Comparison of ENCODE assay signal across 9 cellular contexts in the genomic region with DNA sequence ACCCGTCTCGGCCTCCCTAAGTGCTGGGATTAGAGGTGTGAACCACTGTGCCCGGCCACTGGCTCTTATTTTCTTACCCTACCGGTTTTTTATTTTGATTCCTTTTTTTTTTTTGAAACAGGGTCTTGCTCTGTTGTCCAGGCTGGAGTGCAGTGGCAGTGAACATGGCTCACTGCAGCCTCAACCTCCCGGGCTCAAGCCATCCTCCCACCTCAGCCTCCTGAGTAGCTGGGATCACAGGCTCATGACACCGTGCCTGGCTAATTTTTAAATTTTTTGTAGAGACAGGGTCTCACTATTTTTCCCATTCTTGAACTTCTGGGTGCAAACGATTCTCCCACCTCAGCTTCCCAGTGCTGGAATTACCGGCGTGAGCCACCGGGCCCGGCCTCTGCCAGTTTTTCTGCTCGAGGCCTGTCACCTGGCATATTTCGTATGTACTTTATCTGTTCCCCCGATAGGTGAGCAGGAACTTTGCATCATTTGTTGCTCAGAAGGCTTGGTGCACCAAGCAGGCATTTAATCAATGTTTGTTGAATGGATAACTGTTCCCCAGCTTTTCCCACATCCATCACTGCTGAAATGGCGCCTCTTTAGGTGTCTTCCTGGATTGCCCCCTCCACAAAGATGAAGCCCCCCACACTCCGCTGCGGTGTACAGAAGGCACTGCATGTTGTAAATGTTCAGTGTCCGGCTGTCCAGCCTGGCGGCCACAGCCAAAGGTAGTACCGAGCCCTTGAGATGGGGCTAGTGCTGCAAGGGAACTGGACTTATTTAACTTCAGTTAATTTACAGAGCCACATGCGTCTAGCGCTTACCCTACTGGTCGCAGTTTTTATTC. TPM values are rescaled to one million over a fixed set of nuclear protein-coding genes. Genes with fewer than 3 reads are reported as not detected.
DNase-seq lines count a peak whose midpoint lies in the region; ATAC-seq, FAIRE-seq and TF ChIP-seq lines count a peak whose summit lies in the region.
"Had no signal": no experiment of that assay in that cellular context is flagged by ENCODE, and none has a peak within 500 bp of the region (broad histone marks: within the 10 kb centered on the region; RNA-seq: fewer than 3 reads in every experiment).

No MANE protein-coding gene starts in this region.

- H2AFZ ChIP-seq in KMS-11 (ENCODE audit: low read depth): peak overlapping the region; percentile 75

- peaks cover 15% of the 10 kb centered on the region for H3K4me1 ChIP-seq in A549
- peaks cover 15% of the 10 kb centered on the region for H3K4me1 ChIP-seq in KMS-11 (ENCODE audit: low read depth, poor library complexity, severe bottlenecking)
- peaks cover 21% of the 10 kb centered on the region for H3K4me1 ChIP-seq in muscle layer of colon (ENCODE audit: insufficient read depth, low read length)

- POLR2A ChIA-PET in A549 (lab: Yijun Ruan, JAX): interaction anchor here (0.6 to 1.3 kb wide), 4 partner anchors 19 to 214 kb away, joined by 3 to 5 read pairs (median 4); a partner anchor contains a TSS

- H3K27me3 ChIP-seq in KMS-11 (ENCODE audit: insufficient read depth, low read depth): peaks cover 12% of the 10 kb centered on the region; the same call in 1 of the 2 replicates
- no peaks in the 10 kb centered on the region for H3K27me3 ChIP-seq in muscle layer of colon (ENCODE audit: control insufficient read depth in 1 of 2, insufficient read depth in 2 of 2, low read length in 2 of 2)

- no peak for DNase-seq in A549 (ENCODE audit: low read depth in 1 of 2, low spot score in 1 of 2)
- DNase-seq in choroid plexus epithelial cell (ENCODE audit: low read depth): no peak
- DNase-seq in iPS-NIHi7 (ENCODE audit: extremely low spot score): no peak
- no peak for DNase-seq in stimulated activated CD4-positive, alpha-beta T cell treated with anti-CD3 and anti-CD28 coated beads, Interleukin-4, amount 100 ng/mL, for 4 hours
- DNase-seq: cortex of kidney had no signal

- H3K4me2 ChIP-seq in A549: peak overlapping the region; percentile 91
- H3K4me2 ChIP-seq in KMS-11: peak overlapping the region; percentile 49

- WGBS in A549 (ENCODE audit: missing lambda C conversion rate): 93% methylated on average over 23 of the region's 23 CpGs

- H3K4me3 ChIP-seq in A549 (peak overlapping the region; percentile 84), KMS-11 (IDR thresholded peaks at IDR 0.05; ENCODE audit: insufficient read depth, low read depth, low read length) (no peak overlapping the region), choroid plexus epithelial cell (ENCODE audit: low read depth, low read length) (peak overlapping the region; percentile 74), muscle layer of colon (ENCODE audit: low read depth in 1 of 2, low read length in 2 of 2) (peak overlapping the region; percentile 79 to 84)

- TF ChIP-seq CTCF in A549 (IDR thresholded peaks at IDR 0.05) (no peak), KMS-11 (conservative IDR thresholded peaks at IDR 0.05; ENCODE audit: low read depth, low read length) (no peak), choroid plexus epithelial cell (conservative IDR thresholded peaks at IDR 0.05; ENCODE audit: low read depth, low read length) (no peak)

- H3K9me3 ChIP-seq in A549 (no peaks in the 10 kb centered on the region), muscle layer of colon (ENCODE audit: low read length) (no peaks in the 10 kb centered on the region)

- ATAC-seq in A549 (no peak), GM21390 (IDR thresholded peaks at IDR 0.05; ENCODE audit: unreplicated experiment) (no peak), HG03520 (IDR thresholded peaks at IDR 0.05; ENCODE audit: unreplicated experiment) (no peak)

- TF ChIP-seq EP300 in A549 (IDR thresholded peaks at IDR 0.05): no peak

- H4K20me1 ChIP-seq in KMS-11 (ENCODE audit: insufficient read depth): no peaks in the 10 kb centered on the region

- CTCF ChIA-PET in A549 (lab: Yijun Ruan, JAX): interaction anchor here (0.6 to 1.4 kb wide), 4 partner anchors 17 to 272 kb away, joined by 3 read pairs; no protein-coding TSS in a partner anchor

- H3K27ac ChIP-seq in A549: peak overlapping the region; percentile 92 to 99
- H3K27ac ChIP-seq in KMS-11: peak overlapping the region; percentile 58
- peak overlapping the region; percentile 85 for H3K27ac ChIP-seq in muscle layer of colon (ENCODE audit: low read depth, low read length)

- H3K9ac ChIP-seq in KMS-11 (peak overlapping the region; percentile 90; the same call in 1 of the 2 replicates), muscle layer of colon (ENCODE audit: low read length) (no peak overlapping the region)

- H3K79me2 ChIP-seq in KMS-11 (ENCODE audit: insufficient read depth, low read depth): peaks cover 20% of the 10 kb centered on the region

- FAIRE-seq in A549 (lab: Jason Lieb, UNC): no peak

- no peak for TF ChIP-seq POLR2A in A549 (IDR thresholded peaks at IDR 0.05; ENCODE audit: low read length)

- H3K36me3 ChIP-seq in KMS-11 (ENCODE audit: insufficient read depth): no peaks in the 10 kb centered on the region; the same call in 1 of the 2 replicates
- H3K36me3 ChIP-seq in muscle layer of colon (ENCODE audit: insufficient read depth, low read length): peaks cover 8% of the 10 kb centered on the region

- no peak for TF ChIP-seq RAD21 in A549 (conservative IDR thresholded peaks at IDR 0.05 in 1 of 2, IDR thresholded peaks at IDR 0.05 in 1 of 2)

TF ChIP-seq in A549, 52 proteins besides CTCF, POLR2A, EP300 and RAD21:
- peak; percentile 94 for TF ChIP-seq RFX5 (IDR thresholded peaks at IDR 0.05)
- TF ChIP-seq ZFP36 (IDR thresholded peaks at IDR 0.05; ENCODE audit: borderline replicate concordance, partially characterized antibody): no peak

RNA-seq across cellular contexts. Expression of a gene that starts 0.9 kb away (rescaled TPM):
- 9.2 and 10.6 TPM in 2 replicates for polyA plus RNA-seq in A549 (2011; rRNA removed)
- polyA plus RNA-seq in A549 (2012; cell fraction: cytosol; rRNA removed): 37.8 and 42.8 TPM in 2 replicates
- 337 and 377 TPM in 2 replicates for polyA plus RNA-seq in A549 (2012; cell fraction: nucleus; rRNA removed)
- 30.4 to 35.0 TPM (median 34.8 TPM) in 3 replicates for polyA plus RNA-seq in A549 (2017; fragmentation: RNase III; extraction: RNeasy Plus Mini Kit Qiagen cat#74134 plus additional on column Dnase treatment)
- 4.6 and 6.8 TPM in 2 replicates for polyA minus RNA-seq in A549 (2011; rRNA and poly(A)+ RNA removed)

RNA-seq across cellular contexts. Expression of a gene that starts 3.6 kb away (rescaled TPM):
- polyA plus RNA-seq in A549 (2011; rRNA removed) (not detected in 2 replicates), A549 (2017; fragmentation: RNase III; extraction: RNeasy Plus Mini Kit Qiagen cat#74134 plus additional on column Dnase treatment) (0.07 TPM in 2 of 3 replicates, not detected in the other)
- not detected in 2 replicates for polyA plus RNA-seq in A549 (2012; cell fraction: cytosol; rRNA removed)
- polyA plus RNA-seq in A549 (2012; cell fraction: nucleus; rRNA removed): 0.12 TPM in 1 of 2 replicates, not detected in the other
- polyA minus RNA-seq in A549 (2011; rRNA and poly(A)+ RNA removed): not detected in 2 replicates

RNA-seq across cellular contexts. Expression of a gene that starts 17.5 kb away (rescaled TPM):
- polyA plus RNA-seq in A549 (2011; rRNA removed): 17.2 and 19.9 TPM in 2 replicates
- polyA plus RNA-seq in A549 (2012; cell fraction: cytosol; rRNA removed): 52.1 and 62.2 TPM in 2 replicates
- 218 and 307 TPM in 2 replicates for polyA plus RNA-seq in A549 (2012; cell fraction: nucleus; rRNA removed)
- polyA plus RNA-seq in A549 (2017; fragmentation: RNase III; extraction: RNeasy Plus Mini Kit Qiagen cat#74134 plus additional on column Dnase treatment): 51.6 to 69.7 TPM (median 62.8 TPM) in 3 replicates
- polyA minus RNA-seq in A549 (2011; rRNA and poly(A)+ RNA removed): 28.2 and 40.0 TPM in 2 replicates

RNA-seq across cellular contexts. Expression of a gene that starts 41.2 kb away (rescaled TPM):
- polyA plus RNA-seq in A549 (2011; rRNA removed) (not detected in 2 replicates), A549 (2017; fragmentation: RNase III; extraction: RNeasy Plus Mini Kit Qiagen cat#74134 plus additional on column Dnase treatment) (not detected in 3 replicates)
- polyA plus RNA-seq in A549 (2012; cell fraction: cytosol; rRNA removed): not detected in 2 replicates
- 0.06 TPM in 1 of 2 replicates, not detected in the other for polyA plus RNA-seq in A549 (2012; cell fraction: nucleus; rRNA removed)
- not detected in 2 replicates for polyA minus RNA-seq in A549 (2011; rRNA and poly(A)+ RNA removed)

RNA-seq across cellular contexts. Expression of a gene that starts 47.9 kb away (rescaled TPM):
- polyA plus RNA-seq in A549 (2011; rRNA removed) (0.16 and 0.34 TPM in 2 replicates), A549 (2017; fragmentation: RNase III; extraction: RNeasy Plus Mini Kit Qiagen cat#74134 plus additional on column Dnase treatment) (0.49 to 0.74 TPM (median 0.70 TPM) in 3 replicates)
- polyA plus RNA-seq in A549 (2012; cell fraction: cytosol; rRNA removed): 0.30 and 0.32 TPM in 2 replicates
- polyA plus RNA-seq in A549 (2012; cell fraction: nucleus; rRNA removed): 1.6 and 2.0 TPM in 2 replicates
- polyA minus RNA-seq in A549 (2011; rRNA and poly(A)+ RNA removed): not detected in 2 replicates
